14 cellular contexts compared by ENCODE assay signal in the genomic region with DNA sequence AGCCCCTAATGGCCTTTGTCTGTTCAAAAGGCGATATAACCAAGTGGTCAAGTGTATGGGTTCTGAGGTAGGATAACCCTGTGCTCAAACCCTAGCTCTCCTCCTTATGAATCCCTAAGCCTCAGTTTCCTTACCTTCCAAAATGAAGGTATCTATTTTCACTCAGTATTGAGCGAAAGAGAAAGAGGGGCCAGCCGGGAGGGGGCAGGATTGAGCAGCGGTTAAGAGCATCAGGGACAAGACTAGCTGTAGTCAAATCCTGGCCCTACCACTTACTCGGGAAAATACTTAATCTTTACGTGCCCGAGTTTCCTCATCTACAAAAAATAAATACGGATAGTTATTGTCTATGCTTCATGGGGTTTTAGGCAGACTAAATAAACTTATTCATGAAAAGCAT. TPM values are rescaled to one million over a fixed set of nuclear protein-coding genes. Genes with fewer than 3 reads are reported as not detected.
A peak's percentile ranks its signal among the peaks of the same experiment; 100 is the strongest.
DNase-seq lines count a peak whose midpoint lies in the region; ATAC-seq and TF ChIP-seq lines count a peak whose summit lies in the region.
"Had no signal": no experiment of that assay in that cellular context is flagged by ENCODE, and none has a peak within 500 bp of the region (broad histone marks: within the 10 kb centered on the region; RNA-seq: fewer than 3 reads in every experiment).

No MANE protein-coding gene starts in this region.

- H3K4me3 Mint-ChIP-seq in HFFc6 (no peak overlapping the region), WTC11 (no peak overlapping the region), naive B cell (no peak overlapping the region)

- peak; percentile 4 for DNase-seq in NCI-H748 (lab: John Stamatoyannopoulos, UW; ENCODE audit: unreplicated experiment)
- DNase-seq in NCI-H748 treated with DMSO at 0.1 percent for 48 hours (lab: John Stamatoyannopoulos, UW): no peak
- DNase-seq in HFFc6: no peak
- peak; percentile 61 for DNase-seq in WTC11 (ENCODE audit: low spot score)
- DNase-seq in naive B cell: no peak
- no peak for DNase-seq in foreskin keratinocyte
- no peak for DNase-seq in NCI-H2107 treated with DMSO at 0.1 percent for 48 hours (lab: John Stamatoyannopoulos, UW; ENCODE audit: unreplicated experiment)
- DNase-seq: activated CD4-positive, CD25-positive, alpha-beta regulatory T cell; activated T-cell treated with anti-CD3 and anti-CD28 coated beads for 4 hours; aorta; NCI-H1930 had no signal

- no peaks in the 10 kb centered on the region for H3K27me3 ChIP-seq in foreskin keratinocyte

- H3K4me1 Mint-ChIP-seq in HFFc6 (ENCODE audit: low read depth) (peaks cover 9% of the 10 kb centered on the region), WTC11 (peaks cover 12% of the 10 kb centered on the region), naive B cell (no peaks in the 10 kb centered on the region)

- H3K27ac Mint-ChIP-seq in HFFc6: no peak overlapping the region
- H3K27ac Mint-ChIP-seq in WTC11: no peak overlapping the region
- peak overlapping the region in 4 of 6 donors; percentile 46 to 60 (median 52) for H3K27ac Mint-ChIP-seq in naive B cell

- CTCF ChIA-PET in WTC11 (lab: Charles Lee): interaction anchor here (0.5 to 1.5 kb wide), 28 partner anchors 9 to 262 kb away, joined by 3 to 20 read pairs (median 4); a partner anchor contains a TSS

- POLR2A ChIA-PET in WTC11 (lab: Charles Lee): no interaction called here

- H3K36me3 Mint-ChIP-seq in HFFc6 (ENCODE audit: low read depth) (no peaks in the 10 kb centered on the region), WTC11 (no peaks in the 10 kb centered on the region), naive B cell (peaks cover 17 to 37% of the 10 kb centered on the region in 2 donors)

- TF ChIP-seq CTCF in HFFc6 (IDR thresholded peaks at IDR 0.05) (peak; percentile 51), WTC11 (IDR thresholded peaks at IDR 0.05) (peak; percentile 14; the same call in 1 of the 2 replicates), foreskin keratinocyte (conservative IDR thresholded peaks at IDR 0.05) (no peak)

- no peak overlapping the region for H3K27ac ChIP-seq in foreskin keratinocyte
- H3K27ac ChIP-seq: A549, tibial nerve had no signal

- no peak for TF ChIP-seq POLR2A in GM18505 (IDR thresholded peaks at IDR 0.05; ENCODE audit: borderline replicate concordance, extremely low read depth, insufficient read depth, insufficient read length)

- H3K27me3 Mint-ChIP-seq in HFFc6 (ENCODE audit: insufficient read depth) (peaks cover 13% of the 10 kb centered on the region), WTC11 (ENCODE audit: low read depth) (no peaks in the 10 kb centered on the region), naive B cell (no peaks in the 10 kb centered on the region)

- H3K4me1 ChIP-seq in foreskin keratinocyte: peaks cover 5% of the 10 kb centered on the region
- H3K4me1 ChIP-seq: tibial nerve had no signal

- H3K9me3 Mint-ChIP-seq in HFFc6 (no peaks in the 10 kb centered on the region), WTC11 (no peaks in the 10 kb centered on the region), naive B cell (no peaks in the 10 kb centered on the region)

- peak; percentile 80 for ATAC-seq in WTC11
- no peak for ATAC-seq in naive B cell (ENCODE audit: low read depth in 2 of 2)
- no peak for ATAC-seq in foreskin keratinocyte
- no peak for ATAC-seq in GM18505 (IDR thresholded peaks at IDR 0.05; ENCODE audit: unreplicated experiment)
- ATAC-seq: A549 had no signal

TF ChIP-seq in WTC11, 78 proteins besides CTCF, POLR2A, EP300 and RAD21:
- TF ChIP-seq SMAD4 (CRISPR knock-in tag; IDR thresholded peaks at IDR 0.05) (no peak), IRF2 (CRISPR knock-in tag; IDR thresholded peaks at IDR 0.05; ENCODE audit: borderline replicate concordance, low read depth) (no peak), ETV6 (CRISPR knock-in tag; IDR thresholded peaks at IDR 0.05) (no peak), ESRRA (CRISPR knock-in tag; IDR thresholded peaks at IDR 0.05; ENCODE audit: borderline replicate concordance) (no peak), NFYB (CRISPR knock-in tag; conservative IDR thresholded peaks at IDR 0.05; ENCODE audit: low read depth) (no peak), ZNF138 (CRISPR knock-in tag; conservative IDR thresholded peaks at IDR 0.05) (no peak), ZNF423 (CRISPR knock-in tag; IDR thresholded peaks at IDR 0.05) (no peak), GRHL2 (CRISPR knock-in tag; IDR thresholded peaks at IDR 0.05; ENCODE audit: insufficient replicate concordance, severe bottlenecking) (no peak)

RNA-seq across cellular contexts. Expression of a gene that starts 25.7 kb away (rescaled TPM):
- total RNA-seq in HFFc6 (2021; fragmentation: NEBNext Ultra II Directional; extraction: Animal tissue kit (Norgen Biotek cat#: 25700)): not detected
- total RNA-seq in WTC11 (2021) (0.18 TPM in 1 of 3 replicates, not detected in the others), foreskin keratinocyte (not detected in 2 replicates)
- polyA plus RNA-seq in naive B cell (ENCODE audit: low read depth in 6 of 6) (100 to 1,000 TPM; 143 to 230 (median 167) TPM), foreskin keratinocyte (not detected in 2 replicates)

RNA-seq across cellular contexts. Expression of a gene that starts 41.1 kb away (rescaled TPM):
- not detected for total RNA-seq in HFFc6 (2021; fragmentation: NEBNext Ultra II Directional; extraction: Animal tissue kit (Norgen Biotek cat#: 25700))
- total RNA-seq in WTC11 (2021) (not detected in 3 replicates), foreskin keratinocyte (not detected in 2 replicates)
- polyA plus RNA-seq in naive B cell (ENCODE audit: low read depth in 6 of 6) (under 1 TPM in 5 of 6 donors, not detected in 1; 0.32 to 0.97 (median 0.71) TPM), foreskin keratinocyte (not detected in 2 replicates)

Comparison
In these comparisons a context has a peak if more than half of its experiments do, and no peak if none do; other contexts are left out.
1. DNase-seq: peak in NCI-H748 (single experiment) and WTC11 (single experiment); none in NCI-H748 treated with DMSO at 0.1 percent for 48 hours (single experiment), HFFc6 (single experiment), naive B cell (single experiment), foreskin keratinocyte (0 of 2) and NCI-H2107 treated with DMSO at 0.1 percent for 48 hours (single experiment).
2. H3K27ac Mint-ChIP-seq: peak in naive B cell (4 of 6); none in HFFc6 (single experiment) and WTC11 (single experiment).